11 cellular contexts compared by ENCODE assay signal in the genomic region with DNA sequence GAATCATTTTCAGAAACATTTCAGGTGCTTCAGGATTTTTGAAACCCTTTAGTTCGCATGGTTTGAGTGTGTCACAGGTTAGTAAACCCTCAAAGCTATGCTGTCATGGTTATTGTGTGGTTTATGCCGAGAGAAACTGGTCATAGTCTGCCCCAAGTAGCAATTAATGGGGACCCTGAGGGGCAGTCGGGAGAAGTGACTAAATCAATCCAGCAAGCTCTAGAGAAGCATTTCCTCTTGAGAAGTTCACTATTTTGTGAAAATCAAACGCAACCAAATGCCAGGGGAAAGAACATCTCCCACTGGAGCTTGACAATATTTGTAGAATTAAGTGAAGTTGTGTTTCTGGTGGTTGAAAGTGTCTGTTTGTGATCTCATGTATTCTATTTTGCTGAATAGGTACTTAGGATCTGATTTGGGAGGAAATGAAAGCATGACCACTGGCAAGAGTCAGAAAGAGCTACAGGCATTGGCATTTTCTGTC.
DNase-seq lines count a peak whose midpoint lies in the region; ATAC-seq lines count a peak whose summit lies in the region.
"Had no signal": no experiment of that assay in that cellular context is flagged by ENCODE, and none has a peak within 500 bp of the region (broad histone marks: within the 10 kb centered on the region; RNA-seq: fewer than 3 reads in every experiment).

No MANE protein-coding gene starts in this region.

- H4K20me1 ChIP-seq in BLaER1 = no peaks in the 10 kb centered on the region

- no peaks in the 10 kb centered on the region for H3K9me3 ChIP-seq in BLaER1

- H3K27ac ChIP-seq in BLaER1 = no peak overlapping the region

- H3K4me1 ChIP-seq in BLaER1 = peaks cover 36% of the 10 kb centered on the region

- intact Hi-C loops in posterior vena cava (cut with DNase I) = no loop called here

- H3K4me3 ChIP-seq in BLaER1 = no peak overlapping the region

- H3K27me3 ChIP-seq in BLaER1 = no peaks in the 10 kb centered on the region

- H3K4me2 ChIP-seq in BLaER1 = peak overlapping the region; percentile 4; the same call in 1 of the 2 replicates

- H3K36me3 ChIP-seq in BLaER1 = no peaks in the 10 kb centered on the region

- no peak overlapping the region for H3K9ac ChIP-seq in BLaER1

- DNase-seq in NOMO-1 treated with DMSO at 0.1 percent for 48 hours (lab: John Stamatoyannopoulos, UW; ENCODE audit: unreplicated experiment) (peak; percentile 44), NCI-H1092 treated with DMSO at 0.1 percent for 48 hours (lab: John Stamatoyannopoulos, UW) (no peak), GM03348 (ENCODE audit: low spot score) (no peak), NCI-H1694 (lab: John Stamatoyannopoulos, UW) (no peak), posterior vena cava (ENCODE audit: low spot score) (no peak)
- DNase-seq: effector CD4-positive, alpha-beta T cell; NCI-H146 had no signal

- ATAC-seq in GM19025 (IDR thresholded peaks at IDR 0.05; ENCODE audit: low read depth, unreplicated experiment) (peak; percentile 45), HG02885 (IDR thresholded peaks at IDR 0.05; ENCODE audit: poor library complexity, unreplicated experiment) (peak; percentile 68)
- ATAC-seq: sciatic nerve had no signal
